Comparison of ENCODE assay signal across 9 cellular contexts in the genomic region with DNA sequence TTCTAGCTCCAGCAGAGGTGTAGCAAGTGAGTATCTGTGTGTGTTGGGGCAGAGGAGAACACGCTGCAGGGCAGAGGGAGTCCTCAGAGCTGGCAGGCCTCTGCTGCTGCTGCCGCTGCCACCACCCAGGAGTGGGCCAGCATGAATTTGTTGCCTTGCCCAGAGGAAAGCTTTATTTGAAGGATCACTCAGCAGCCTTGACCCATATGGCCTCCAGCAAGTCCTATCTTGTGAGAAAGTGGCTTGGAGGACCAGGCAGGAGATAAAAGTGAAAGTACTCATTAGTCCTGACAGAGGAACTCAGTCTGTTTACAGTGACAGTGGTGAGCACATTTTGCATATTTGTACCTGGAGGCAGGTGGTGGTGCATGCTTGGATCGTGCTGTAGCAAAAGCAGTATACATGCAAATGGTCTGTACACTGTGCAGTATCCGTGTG. TPM values are rescaled to one million over a fixed set of nuclear protein-coding genes. Genes with fewer than 3 reads are reported as not detected.
DNase-seq lines count a peak whose midpoint lies in the region; ATAC-seq and TF ChIP-seq lines count a peak whose summit lies in the region.
"Had no signal": no experiment of that assay in that cellular context is flagged by ENCODE, and none has a peak within 500 bp of the region (broad histone marks: within the 10 kb centered on the region; RNA-seq: fewer than 3 reads in every experiment).

No MANE protein-coding gene starts in this region.

- H3K36me3 Mint-ChIP-seq in activated naive CD4-positive, alpha-beta T cell treated with anti-CD3 and anti-CD28 coated beads, Interleukin-2, amount 50 U/mL, for 72 hours: peaks cover 14 to 36% of the 10 kb centered on the region in 2 donors
- H3K36me3 Mint-ChIP-seq in WTC11: no peaks in the 10 kb centered on the region

- H3K4me3 ChIP-seq in BLaER1 treated with 17β-estradiol and CSF1 and Interleukin-3, amounts not matched to agents 10 nM and 100 nM: no peak overlapping the region
- no peak overlapping the region for H3K4me3 ChIP-seq in testis

- peaks cover 0 to 68% (median 25%) of the 10 kb centered on the region in 11 experiments; a peak in 16 of 22 replicates for H4K20me1 ChIP-seq in BLaER1 treated with 17β-estradiol and CSF1 and Interleukin-3, amounts not matched to agents 10 nM and 100 nM

- H3K27ac Mint-ChIP-seq in activated naive CD4-positive, alpha-beta T cell treated with anti-CD3 and anti-CD28 coated beads, Interleukin-2, amount 50 U/mL, for 72 hours: peak overlapping the region; percentile 92 to 96
- H3K27ac Mint-ChIP-seq in WTC11: no peak overlapping the region

- no peak overlapping the region; the same call in 1 of the 2 replicates for H3K4me3 Mint-ChIP-seq in WTC11

- 56 to 58% methylated on average over 4 of the region's 4 CpGs for WGBS in testis, 2 donors

- no peaks in the 10 kb centered on the region for H3K9me3 ChIP-seq in BLaER1 treated with 17β-estradiol and CSF1 and Interleukin-3, amounts not matched to agents 10 nM and 100 nM (replicated peaks in 1 of 11)
- H3K9me3 ChIP-seq in testis: no peaks in the 10 kb centered on the region

- peak overlapping the region in 2 of 11 experiments; percentile 1 to 3; a peak in 1 of 22 replicates for H3K9ac ChIP-seq in BLaER1 treated with 17β-estradiol and CSF1 and Interleukin-3, amounts not matched to agents 10 nM and 100 nM

- no peaks in the 10 kb centered on the region for H3K27me3 ChIP-seq in BLaER1 treated with 17β-estradiol and CSF1 and Interleukin-3, amounts not matched to agents 10 nM and 100 nM
- no peaks in the 10 kb centered on the region for H3K27me3 ChIP-seq in testis

- POLR2A ChIA-PET in WTC11 (lab: Charles Lee): interaction anchor here (0.7 to 1.1 kb wide), 2 partner anchors 11 to 45 kb away, joined by 3 to 4 read pairs; no protein-coding TSS in a partner anchor

- peak; percentile 16 for TF ChIP-seq POLR2A in GM18951 (IDR thresholded peaks at IDR 0.05; ENCODE audit: extremely low read depth, insufficient read depth, insufficient read length)
- TF ChIP-seq POLR2A in testis (IDR thresholded peaks at IDR 0.05): no peak

- H3K9me3 Mint-ChIP-seq in activated naive CD4-positive, alpha-beta T cell treated with anti-CD3 and anti-CD28 coated beads, Interleukin-2, amount 50 U/mL, for 72 hours: no peaks in the 10 kb centered on the region
- H3K9me3 Mint-ChIP-seq in WTC11: no peaks in the 10 kb centered on the region

- H3K27ac ChIP-seq in BLaER1 treated with 17β-estradiol and CSF1 and Interleukin-3, amounts not matched to agents 10 nM and 100 nM: no peak overlapping the region
- H3K27ac ChIP-seq in testis: no peak overlapping the region

- H3K36me3 ChIP-seq in BLaER1 treated with 17β-estradiol and CSF1 and Interleukin-3, amounts not matched to agents 10 nM and 100 nM: no peaks in the 10 kb centered on the region
- no peaks in the 10 kb centered on the region for H3K36me3 ChIP-seq in testis (ENCODE audit: low read depth, missing control alignments)

- H3K27me3 Mint-ChIP-seq in WTC11 (ENCODE audit: low read depth): peaks cover 17% of the 10 kb centered on the region

- in situ Hi-C loops in GM18951 (cut with MboI; ENCODE audit: low sequenced_read_pairs, unreplicated experiment): loop anchor here (10.0 to 25.0 kb wide), 2 partner anchors 145 to 333 kb away; no protein-coding TSS in a partner anchor

- H3K4me2 ChIP-seq in BLaER1 treated with 17β-estradiol and CSF1 and Interleukin-3, amounts not matched to agents 10 nM and 100 nM: peak overlapping the region in 9 of 11 experiments; percentile 18 to 97 (median 95); a peak in 15 of 22 replicates

- CTCF ChIA-PET in WTC11 (lab: Charles Lee): interaction anchor here (1.3 to 2.4 kb wide), 3 partner anchors 9 to 185 kb away, joined by 3 to 9 read pairs (median 6); no protein-coding TSS in a partner anchor

- peaks cover 61% of the 10 kb centered on the region for H3K4me1 Mint-ChIP-seq in WTC11

- DNase-seq in activated naive CD4-positive, alpha-beta T cell treated with anti-CD3 and anti-CD28 coated beads, Interleukin-2, amount 50 U/mL, for 72 hours (ENCODE audit: low spot score in 2 of 2): no peak
- no peak for DNase-seq in medulla oblongata (ENCODE audit: extremely low spot score)
- DNase-seq in H4 (ENCODE audit: low spot score): no peak
- no peak for DNase-seq in WTC11 (ENCODE audit: low spot score)
- no peak for DNase-seq in testis
- DNase-seq: T1000 had no signal

- no peak for TF ChIP-seq CTCF in WTC11 (IDR thresholded peaks at IDR 0.05)
- TF ChIP-seq CTCF in testis (IDR thresholded peaks at IDR 0.05): no peak

- H3K4me1 ChIP-seq in BLaER1 treated with 17β-estradiol and CSF1 and Interleukin-3, amounts not matched to agents 10 nM and 100 nM: peaks cover 32 to 71% (median 58%) of the 10 kb centered on the region in 10 experiments
- peaks cover 36% of the 10 kb centered on the region for H3K4me1 ChIP-seq in testis

- intact Hi-C loops in testis (cut with DNase I; ENCODE audit: low total_unique reads): loop anchor here (10.0 kb wide), 1 partner anchor 325 kb away; no protein-coding TSS in a partner anchor

- ATAC-seq in HG03097 (IDR thresholded peaks at IDR 0.05; ENCODE audit: low FRiP score, unreplicated experiment) (peak; percentile 40), WTC11 (no peak)
- no peak for ATAC-seq in activated naive CD4-positive, alpha-beta T cell treated with anti-CD3 and anti-CD28 coated beads, Interleukin-2, amount 50 U/mL, for 72 hours

TF ChIP-seq in WTC11, 78 proteins besides CTCF, POLR2A, EP300 and RAD21:
- TF ChIP-seq TCF7 (CRISPR knock-in tag; IDR thresholded peaks at IDR 0.05; ENCODE audit: low read depth) (no peak), FOXP4 (CRISPR knock-in tag; IDR thresholded peaks at IDR 0.05) (no peak), ZNF138 (CRISPR knock-in tag; conservative IDR thresholded peaks at IDR 0.05) (no peak), ELF4 (CRISPR knock-in tag; IDR thresholded peaks at IDR 0.05; ENCODE audit: low read depth) (no peak), NFE2L1 (CRISPR knock-in tag; IDR thresholded peaks at IDR 0.05) (no peak), NR2C2 (CRISPR knock-in tag; IDR thresholded peaks at IDR 0.05) (no peak), AR (CRISPR knock-in tag; IDR thresholded peaks at IDR 0.05) (no peak), ZNF121 (CRISPR knock-in tag; IDR thresholded peaks at IDR 0.05) (no peak), ZNF317 (CRISPR knock-in tag; IDR thresholded peaks at IDR 0.05; ENCODE audit: borderline replicate concordance, low read depth) (no peak), SMAD4 (CRISPR knock-in tag; IDR thresholded peaks at IDR 0.05) (no peak)
- TF ChIP-seq, protein P1, sequence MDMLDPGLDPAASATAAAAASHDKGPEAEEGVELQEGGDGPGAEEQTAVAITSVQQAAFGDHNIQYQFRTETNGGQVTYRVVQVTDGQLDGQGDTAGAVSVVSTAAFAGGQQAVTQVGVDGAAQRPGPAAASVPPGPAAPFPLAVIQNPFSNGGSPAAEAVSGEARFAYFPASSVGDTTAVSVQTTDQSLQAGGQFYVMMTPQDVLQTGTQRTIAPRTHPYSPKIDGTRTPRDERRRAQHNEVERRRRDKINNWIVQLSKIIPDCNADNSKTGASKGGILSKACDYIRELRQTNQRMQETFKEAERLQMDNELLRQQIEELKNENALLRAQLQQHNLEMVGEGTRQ (CRISPR knock-in tag; IDR thresholded peaks at IDR 0.05): no peak

RNA-seq across cellular contexts. Expression of gene TRAF5, which starts 3.1 kb away (rescaled TPM):
- total RNA-seq in activated naive CD4-positive, alpha-beta T cell treated with anti-CD3 and anti-CD28 coated beads, Interleukin-2, amount 50 U/mL, for 72 hours: 10 to 100 TPM; 33.3 to 54.9 TPM
- total RNA-seq in H4 (2014; rRNA removed; shearing (Covaris generic)): 2.6 and 2.9 TPM in 2 replicates
- total RNA-seq in WTC11 (2021): 22.2 to 25.8 TPM (median 25.5 TPM) in 3 replicates
- total RNA-seq in testis: 10 to 100 TPM; 20.3 to 22.2 TPM
- 25.1 TPM for polyA plus RNA-seq in testis (ENCODE audit: insufficient read depth, low read depth, low replicate concordance)
